ENCODE assay signal across 26 cellular contexts in genomic region chr21:45827881-45828579, GRCh38.
DNase-seq lines count a peak whose midpoint lies in the region; TF ChIP-seq lines count a peak whose summit lies in the region.
"Had no signal": no experiment of that assay in that cellular context is flagged by ENCODE, and none has a peak within 500 bp of the region (broad histone marks: within the 10 kb centered on the region; RNA-seq: fewer than 3 reads in every experiment).

No MANE protein-coding gene starts in this region.

- no peak overlapping the region for H3K9ac ChIP-seq in GM23248

- H3K27me3 ChIP-seq in CD4-positive, alpha-beta memory T cell (ENCODE audit: insufficient read depth, low read length): no peaks in the 10 kb centered on the region
- peaks cover 10% of the 10 kb centered on the region; the same call in 1 of the 2 replicates for H3K27me3 ChIP-seq in GM23248 (replicated peaks; ENCODE audit: insufficient read depth)
- H3K27me3 ChIP-seq: body of pancreas, left lung had no signal

- H3K27me3 Mint-ChIP-seq in activated CD4-positive, alpha-beta T cell treated with anti-CD3 and anti-CD28 coated beads, Interleukin-2, amount 10 ng/mL, durations not matched to agents 7 days and 5 days: no peaks in the 10 kb centered on the region
- H3K27me3 Mint-ChIP-seq in CD4-positive, alpha-beta memory T cell: peaks cover 0 to 2% of the 10 kb centered on the region in 2 donors
- peaks cover 3% of the 10 kb centered on the region for H3K27me3 Mint-ChIP-seq in neural crest cell (ENCODE audit: low read depth)

- H3K4me3 ChIP-seq in CD4-positive, alpha-beta memory T cell (ENCODE audit: low read length in 2 of 2): no peak overlapping the region
- no peak overlapping the region for H3K4me3 ChIP-seq in GM23248
- H3K4me3 ChIP-seq: body of pancreas, dorsolateral prefrontal cortex, K562, left lung had no signal

- H4K20me1 ChIP-seq in GM23248 (ENCODE audit: insufficient read depth): no peaks in the 10 kb centered on the region

- no peak for DNase-seq in activated CD4-positive, alpha-beta T cell treated with anti-CD3 and anti-CD28 coated beads, Interleukin-2, amount 10 ng/mL, durations not matched to agents 7 days and 5 days
- no peak for DNase-seq in activated CD4-positive, alpha-beta T cell treated with anti-CD3 and anti-CD28 coated beads, Interleukin-2, amount 50 U/mL, for 48 hours
- DNase-seq in CD4-positive, alpha-beta memory T cell: no peak
- peak; percentile 43 for DNase-seq in activated CD8-positive, alpha-beta memory T cell treated with anti-CD3 and anti-CD28 coated beads, Interleukin-2, amount 50 U/mL, for 48 hours
- DNase-seq in neural crest cell (ENCODE audit: low read depth, low spot score) (no peak), amygdala (lab: John Stamatoyannopoulos, UW) (no peak), NCI-H1417 treated with DMSO at 0.1 percent for 48 hours (lab: John Stamatoyannopoulos, UW) (no peak), GM23248 (no peak)
- DNase-seq: activated CD4-positive, alpha-beta T cell treated with anti-CD3 and anti-CD28 coated beads for 1 hour; body of pancreas; cerebellar nuclear complex; COR-L47; DMS53; hippocampal formation; immature natural killer cell; left lung; mesendoderm; NCI-H1105 treated with DMSO at 0.1 percent for 48 hours; NCI-H2029 treated with DMSO at 0.1 percent for 48 hours; NCI-H226; NCI-H69; SW 1271 had no signal

- no peak overlapping the region for H3K27ac ChIP-seq in CD4-positive, alpha-beta memory T cell (ENCODE audit: low read depth, low read length)
- H3K27ac ChIP-seq in GM23248: no peak overlapping the region
- H3K27ac ChIP-seq: body of pancreas, dorsolateral prefrontal cortex, left lung had no signal

- H3K79me2 ChIP-seq in GM23248 (ENCODE audit: insufficient read depth): no peaks in the 10 kb centered on the region

- no peak overlapping the region for H2AFZ ChIP-seq in GM23248

- H3K4me3 Mint-ChIP-seq in activated CD4-positive, alpha-beta T cell treated with anti-CD3 and anti-CD28 coated beads, Interleukin-2, amount 10 ng/mL, durations not matched to agents 7 days and 5 days: no peak overlapping the region
- H3K4me3 Mint-ChIP-seq in CD4-positive, alpha-beta memory T cell: peak overlapping the region in 1 of 8 donors; percentile 13
- H3K4me3 Mint-ChIP-seq in neural crest cell: no peak overlapping the region
- H3K4me3 Mint-ChIP-seq: activated T-helper 17 cell treated with anti-CD3 and anti-CD28 coated beads, Interleukin-2, amount 50 U/mL, for 72 hours; immature natural killer cell; type B pancreatic cell had no signal

- H3K4me1 ChIP-seq in CD4-positive, alpha-beta memory T cell (ENCODE audit: insufficient read depth, low read length): peaks cover 6% of the 10 kb centered on the region
- no peaks in the 10 kb centered on the region for H3K4me1 ChIP-seq in GM23248 (ENCODE audit: insufficient read depth)
- H3K4me1 ChIP-seq: body of pancreas, left lung had no signal

- in situ Hi-C loops in GM23248 (cut with MboI): loop anchor here (10.0 to 25.0 kb wide), 3 partner anchors 97 to 541 kb away; partner anchors contain the start of gene POFUT2

- H3K27ac Mint-ChIP-seq in activated CD4-positive, alpha-beta T cell treated with anti-CD3 and anti-CD28 coated beads, Interleukin-2, amount 10 ng/mL, durations not matched to agents 7 days and 5 days: peak overlapping the region; percentile 86
- H3K27ac Mint-ChIP-seq in CD4-positive, alpha-beta memory T cell: peak overlapping the region in 5 of 7 donors; percentile 19 to 73 (median 25)
- peak overlapping the region; percentile 19 for H3K27ac Mint-ChIP-seq in neural crest cell (ENCODE audit: unreplicated experiment)
- H3K27ac Mint-ChIP-seq: immature natural killer cell, type B pancreatic cell had no signal

- intact Hi-C loops in CD4-positive, alpha-beta memory T cell (cut with micrococcal nuclease): no loop called here

- H3K36me3 ChIP-seq in CD4-positive, alpha-beta memory T cell (ENCODE audit: insufficient read depth, low read length): no peaks in the 10 kb centered on the region
- H3K36me3 ChIP-seq in GM23248 (ENCODE audit: low read depth): no peaks in the 10 kb centered on the region
- H3K36me3 ChIP-seq: left lung had no signal

- POLR2A ChIA-PET in activated CD4-positive, alpha-beta T cell treated with anti-CD3 and anti-CD28 coated beads, Interleukin-2, amount 10 ng/mL, durations not matched to agents 7 days and 5 days (lab: Charles Lee): no interaction called here
- POLR2A ChIA-PET in CD4-positive, alpha-beta memory T cell (lab: Charles Lee; ENCODE audit: partially characterized antibody): no interaction called here

- H3K9me2 ChIP-seq in GM23248 (ENCODE audit: insufficient read depth): no peaks in the 10 kb centered on the region

- no peaks in the 10 kb centered on the region for H3K9me3 ChIP-seq in CD4-positive, alpha-beta memory T cell (ENCODE audit: control insufficient read depth in 1 of 2, low read length in 2 of 2)
- H3K9me3 ChIP-seq in GM23248 (ENCODE audit: low read depth): no peaks in the 10 kb centered on the region
- H3K9me3 ChIP-seq: body of pancreas had no signal

- peaks cover 10% of the 10 kb centered on the region for H3K9me3 Mint-ChIP-seq in activated CD4-positive, alpha-beta T cell treated with anti-CD3 and anti-CD28 coated beads, Interleukin-2, amount 10 ng/mL, durations not matched to agents 7 days and 5 days
- H3K9me3 Mint-ChIP-seq in CD4-positive, alpha-beta memory T cell: no peaks in the 10 kb centered on the region
- H3K9me3 Mint-ChIP-seq in neural crest cell: no peaks in the 10 kb centered on the region
- H3K9me3 Mint-ChIP-seq: activated T-helper 17 cell treated with anti-CD3 and anti-CD28 coated beads, Interleukin-2, amount 50 U/mL, for 72 hours; immature natural killer cell had no signal

- WGBS in GM23248 (ENCODE audit: low coverage in 1 of 2, low lambda C conversion rate in 2 of 2, missing lambda C conversion rate in 2 of 2), 2 experiments: 77% methylated on average over 10 to 11 of the region's 11 CpGs

- H3K4me2 ChIP-seq in GM23248 (ENCODE audit: unreplicated experiment): no peak overlapping the region

- peaks cover 13% of the 10 kb centered on the region for H3K4me1 Mint-ChIP-seq in activated CD4-positive, alpha-beta T cell treated with anti-CD3 and anti-CD28 coated beads, Interleukin-2, amount 10 ng/mL, durations not matched to agents 7 days and 5 days
- H3K4me1 Mint-ChIP-seq in CD4-positive, alpha-beta memory T cell: peaks cover 10 to 12% (median 11%) of the 10 kb centered on the region in 4 donors
- H3K4me1 Mint-ChIP-seq in neural crest cell: peaks cover 17% of the 10 kb centered on the region
- H3K4me1 Mint-ChIP-seq: immature natural killer cell had no signal

- no peaks in the 10 kb centered on the region for H3F3A ChIP-seq in GM23248 (ENCODE audit: insufficient read depth)

- peaks cover 5% of the 10 kb centered on the region for H3K36me3 Mint-ChIP-seq in activated CD4-positive, alpha-beta T cell treated with anti-CD3 and anti-CD28 coated beads, Interleukin-2, amount 10 ng/mL, durations not matched to agents 7 days and 5 days (ENCODE audit: low read depth)
- no peaks in the 10 kb centered on the region for H3K36me3 Mint-ChIP-seq in CD4-positive, alpha-beta memory T cell
- no peaks in the 10 kb centered on the region for H3K36me3 Mint-ChIP-seq in neural crest cell (ENCODE audit: low read depth)
- H3K36me3 Mint-ChIP-seq: immature natural killer cell, type B pancreatic cell had no signal

- CTCF ChIA-PET in activated CD4-positive, alpha-beta T cell treated with anti-CD3 and anti-CD28 coated beads, Interleukin-2, amount 10 ng/mL, durations not matched to agents 7 days and 5 days (lab: Charles Lee): interaction anchor here (1.2 to 1.7 kb wide), 2 partner anchors 8 to 10 kb away, joined by 3 to 8 read pairs; no protein-coding TSS in a partner anchor
- CTCF ChIA-PET in CD4-positive, alpha-beta memory T cell (lab: Charles Lee; ENCODE audit: partially characterized antibody): no interaction called here

- TF ChIP-seq CTCF in neural crest cell (conservative IDR thresholded peaks at IDR 0.05): no peak

Comparison
In these comparisons a context has a peak if more than half of its experiments do, and no peak if none do; other contexts are left out.
1. H3K27ac Mint-ChIP-seq: peak in every context shown above with its lines; median percentile 86 in activated CD4-positive, alpha-beta T cell treated with anti-CD3 and anti-CD28 coated beads, Interleukin-2, amount 10 ng/mL, durations not matched to agents 7 days and 5 days; 25 in CD4-positive, alpha-beta memory T cell; 19 in neural crest cell.